Comparison of ENCODE assay signal across 20 cellular contexts in the genomic region with DNA sequence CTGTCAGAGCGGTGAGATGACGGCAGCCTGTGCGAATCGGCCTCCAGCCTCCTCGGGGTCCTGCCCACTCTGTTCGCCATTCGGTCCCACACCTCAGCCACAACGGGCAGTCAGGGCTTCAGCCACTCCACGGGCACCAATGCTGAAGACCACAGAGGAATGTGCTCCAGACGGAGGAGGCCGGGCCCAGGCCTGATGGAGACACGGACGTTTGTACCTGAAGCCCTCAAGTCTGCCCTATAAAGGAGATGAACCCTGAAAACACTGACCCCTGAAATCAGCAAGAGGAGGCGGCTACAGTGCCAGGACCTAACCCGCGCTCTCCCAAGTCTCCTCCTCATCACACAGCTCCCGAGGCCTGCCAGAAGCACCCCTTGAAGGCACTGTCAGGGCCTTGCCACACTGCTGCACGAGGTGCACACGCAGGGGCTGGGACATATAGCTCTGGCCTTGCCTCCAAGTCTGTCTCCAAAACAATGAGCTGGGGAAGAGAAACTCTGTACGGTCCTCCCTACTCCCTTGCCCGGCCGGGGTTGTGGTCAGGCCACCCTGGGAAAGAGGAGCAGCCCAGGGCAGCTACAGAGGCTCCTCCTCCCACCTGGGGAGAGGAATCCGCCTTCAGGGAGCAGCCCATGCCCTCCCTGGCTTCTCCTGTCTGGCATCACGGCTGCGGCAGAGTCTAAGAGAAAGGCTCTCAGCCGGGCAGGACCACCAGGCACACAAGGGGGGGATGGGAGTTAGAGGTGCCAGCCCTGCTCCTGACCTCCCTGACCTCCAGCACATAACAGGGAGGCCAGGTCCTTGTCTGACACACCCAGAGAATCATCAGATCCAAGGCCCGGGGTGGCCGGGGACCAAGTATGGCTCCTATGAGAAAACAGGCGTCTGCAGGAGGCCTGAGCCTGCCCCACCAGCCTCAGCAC.
"Had no signal": no experiment of that assay in that cellular context is flagged by ENCODE, and none has a peak within 500 bp of the region (broad histone marks: within the 10 kb centered on the region; RNA-seq: fewer than 3 reads in every experiment).

No MANE protein-coding gene starts in this region.

- H3K9me3 ChIP-seq: ascending aorta, breast epithelium, mucosa of descending colon, tibial artery had no signal

- H3K27ac Mint-ChIP-seq: activated B cell treated with CpG ODN at 0.5 μM for 24 hours; activated CD8-positive, alpha-beta T cell treated with anti-CD3 and anti-CD28 coated beads for 36 hours; activated naive CD8-positive, alpha-beta T cell; effector memory CD8-positive, alpha-beta T cell; immature natural killer cell; naive thymus-derived CD4-positive, alpha-beta T cell; stimulated activated naive B cell treated with anti-CD40 and anti-IgM and Interleukin-4, amounts not matched to agents 10 μg/mL and 1 μg/mL and 100 μg/mL, for 72 hours; T-helper 17 cell had no signal

- H3K4me1 ChIP-seq: ascending aorta, breast epithelium, foreskin keratinocyte, tibial artery had no signal

- H3K9me3 Mint-ChIP-seq: activated B cell treated with CpG ODN at 0.5 μM for 24 hours; activated CD8-positive, alpha-beta T cell treated with anti-CD3 and anti-CD28 coated beads for 36 hours; activated T-cell treated with anti-CD3 and anti-CD28 coated beads, Interleukin-2, amount 50 U/mL, for 4 hours; immature natural killer cell had no signal

- H3K4me1 Mint-ChIP-seq: activated B cell treated with CpG ODN at 0.5 μM for 24 hours; immature natural killer cell; naive thymus-derived CD4-positive, alpha-beta T cell; stimulated activated naive B cell treated with anti-CD40 and anti-IgM and Interleukin-4, amounts not matched to agents 10 μg/mL and 1 μg/mL and 100 μg/mL, for 72 hours; T-helper 17 cell had no signal

- ATAC-seq: activated CD8-positive, alpha-beta T cell treated with anti-CD3 and anti-CD28 coated beads for 36 hours; activated T-cell treated with anti-CD3 and anti-CD28 coated beads, Interleukin-2, amount 50 U/mL, for 4 hours; effector memory CD8-positive, alpha-beta T cell; foreskin keratinocyte; mucosa of descending colon; naive thymus-derived CD4-positive, alpha-beta T cell; T-helper 17 cell had no signal

- H3K36me3 ChIP-seq: ascending aorta, breast epithelium, tibial artery had no signal

- DNase-seq: activated B cell treated with CpG ODN at 0.5 μM for 24 hours; activated CD4-positive, alpha-beta T cell treated with anti-CD3 and anti-CD28 coated beads for 48 hours; activated CD8-positive, alpha-beta T cell treated with anti-CD3 and anti-CD28 coated beads for 36 hours; activated gamma-delta T cell; activated T-cell treated with anti-CD3 and anti-CD28 coated beads, Interleukin-2, amount 50 U/mL, for 4 hours; dermis blood vessel endothelial cell; effector memory CD8-positive, alpha-beta T cell; foreskin keratinocyte; immature natural killer cell; mammary epithelial cell; naive thymus-derived CD4-positive, alpha-beta T cell; nucleus accumbens; stimulated activated CD4-positive, alpha-beta T cell treated with anti-CD3 and anti-CD28 coated beads, Interleukin-2, amount 100 ng/mL, for 48 hours; stimulated activated naive B cell treated with anti-CD40 and anti-IgM and Interleukin-4, amounts not matched to agents 10 μg/mL and 1 μg/mL and 100 μg/mL, for 72 hours had no signal

- H3K4me3 Mint-ChIP-seq: activated B cell treated with CpG ODN at 0.5 μM for 24 hours; activated CD8-positive, alpha-beta T cell treated with anti-CD3 and anti-CD28 coated beads for 36 hours; activated naive CD8-positive, alpha-beta T cell; activated T-cell treated with anti-CD3 and anti-CD28 coated beads, Interleukin-2, amount 50 U/mL, for 4 hours; effector memory CD8-positive, alpha-beta T cell; immature natural killer cell; naive thymus-derived CD4-positive, alpha-beta T cell; stimulated activated naive B cell treated with anti-CD40 and anti-IgM and Interleukin-4, amounts not matched to agents 10 μg/mL and 1 μg/mL and 100 μg/mL, for 72 hours; T-helper 17 cell had no signal

- H3K36me3 Mint-ChIP-seq: activated naive CD8-positive, alpha-beta T cell; immature natural killer cell had no signal

- H3K27me3 Mint-ChIP-seq: activated B cell treated with CpG ODN at 0.5 μM for 24 hours; activated CD8-positive, alpha-beta T cell treated with anti-CD3 and anti-CD28 coated beads for 36 hours; activated naive CD8-positive, alpha-beta T cell; effector memory CD8-positive, alpha-beta T cell; stimulated activated naive B cell treated with anti-CD40 and anti-IgM and Interleukin-4, amounts not matched to agents 10 μg/mL and 1 μg/mL and 100 μg/mL, for 72 hours; T-helper 17 cell had no signal

- H3K4me3 ChIP-seq: ascending aorta, breast epithelium, mucosa of descending colon, tibial artery had no signal

- H3K27ac ChIP-seq: ascending aorta, breast epithelium, foreskin keratinocyte, tibial artery had no signal

- H3K27me3 ChIP-seq: ascending aorta, breast epithelium, foreskin keratinocyte, tibial artery had no signal
